Comparison of ENCODE assay signal across 3 cellular contexts in the genomic region with DNA sequence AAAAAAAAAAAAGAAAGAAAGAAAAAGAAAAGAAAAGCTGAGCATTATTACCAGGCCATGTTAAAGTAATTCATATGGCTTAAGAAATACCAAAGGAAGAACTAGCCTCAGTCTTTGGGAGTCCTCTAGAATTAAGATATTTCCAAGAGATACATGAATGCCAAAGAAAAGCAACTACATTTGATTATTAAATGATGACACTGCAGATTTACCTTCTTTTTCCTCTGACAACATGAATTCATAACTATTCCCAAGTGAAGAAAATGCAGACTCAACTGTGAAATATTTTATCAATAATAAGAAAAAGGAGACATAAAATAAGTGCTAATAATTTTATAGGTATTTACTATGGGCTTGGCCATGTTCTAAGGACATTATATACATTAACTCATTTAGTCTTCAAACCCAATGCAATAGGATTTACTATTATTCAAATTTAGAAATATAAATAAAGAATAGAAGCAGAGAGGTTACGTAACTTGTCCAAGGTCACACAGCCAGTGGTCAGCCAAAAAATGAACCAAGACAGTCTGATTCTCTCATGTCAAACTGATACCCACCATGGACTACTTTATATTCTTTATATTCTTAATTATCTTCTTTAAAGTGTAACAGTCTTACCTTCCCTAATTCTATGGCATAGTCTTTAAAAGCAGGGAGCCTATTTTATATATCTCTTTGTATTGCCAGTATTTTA.
A peak's percentile ranks its signal among the peaks of the same experiment; 100 is the strongest.
TF ChIP-seq lines count a peak whose summit lies in the region.

No MANE protein-coding gene starts in this region.

TF ChIP-seq in HepG2, 621 proteins besides CTCF, POLR2A, EP300 and RAD21:
- TF ChIP-seq MAFF (IDR thresholded peaks at IDR 0.05; ENCODE audit: low read depth, low read length) = peak; percentile 97
- peak; percentile 81; the same call in 1 of the 2 replicates for TF ChIP-seq POLR2AphosphoS2 (IDR thresholded peaks at IDR 0.05; ENCODE audit: low read depth, low read length)
- TF ChIP-seq MTA1 (CRISPR knock-in tag; IDR thresholded peaks at IDR 0.05; ENCODE audit: borderline replicate concordance) = no peak
- TF ChIP-seq ONECUT2 (CRISPR knock-in tag; IDR thresholded peaks at IDR 0.05) = no peak
- peak; percentile 66 for TF ChIP-seq RBFOX2 (IDR thresholded peaks at IDR 0.05; ENCODE audit: low read depth, low read length)
- peak; percentile 96 to 98 for TF ChIP-seq MAFK (conservative IDR thresholded peaks at IDR 0.05 in 1 of 2, IDR thresholded peaks at IDR 0.05 in 1 of 2; ENCODE audit: low read length in 2 of 2)
- no peak for TF ChIP-seq ZBTB38 (CRISPR knock-in tag; IDR thresholded peaks at IDR 0.05)
- TF ChIP-seq ZNF776 (CRISPR knock-in tag; IDR thresholded peaks at IDR 0.05) = no peak
- TF ChIP-seq CEBPB (IDR thresholded peaks at IDR 0.05; ENCODE audit: borderline replicate concordance, low read depth, low read length) = 0 out of 2 replicates have a peak, but pooled peaks have one; percentile 15
- TF ChIP-seq RBM22 (optimal IDR thresholded peaks at IDR 0.05; ENCODE audit: low read length) = peak; percentile 66

TF ChIP-seq in IMR-90, 13 proteins besides CTCF, POLR2A, EP300 and RAD21:
- TF ChIP-seq NFE2L2 (IDR thresholded peaks at IDR 0.05; ENCODE audit: low read depth, low read length) (peak; percentile 30; the same call in 1 of the 2 replicates), MAFK (IDR thresholded peaks at IDR 0.05; ENCODE audit: low read depth, low read length) (peak; percentile 96), FOS (IDR thresholded peaks at IDR 0.05; ENCODE audit: low read depth, low read length) (no peak)

TF ChIP-seq in K562, 482 proteins besides CTCF, POLR2A, EP300 and RAD21:
- TF ChIP-seq RREB1 (CRISPR knock-in tag; IDR thresholded peaks at IDR 0.05) = no peak
- TF ChIP-seq C11orf30 (IDR thresholded peaks at IDR 0.05; ENCODE audit: low read depth) = peak; percentile 73
- TF ChIP-seq MAFF (IDR thresholded peaks at IDR 0.05; ENCODE audit: low read length) = peak; percentile 87
- peak; percentile 90 for TF ChIP-seq ZNF316 (IDR thresholded peaks at IDR 0.05)
- TF ChIP-seq MAFK (IDR thresholded peaks at IDR 0.05; ENCODE audit: low read length) = peak; percentile 88
- peak; percentile 67 for TF ChIP-seq MAFG (tag; conservative IDR thresholded peaks at IDR 0.05)
- no peak for TF ChIP-seq PRPF4 (IDR thresholded peaks at IDR 0.05; ENCODE audit: insufficient read depth, low read depth, low read length, poor library complexity, severe bottlenecking)
- TF ChIP-seq MXI1 (IDR thresholded peaks at IDR 0.05; ENCODE audit: low read depth, low read length) = no peak
